In the genomic region with DNA sequence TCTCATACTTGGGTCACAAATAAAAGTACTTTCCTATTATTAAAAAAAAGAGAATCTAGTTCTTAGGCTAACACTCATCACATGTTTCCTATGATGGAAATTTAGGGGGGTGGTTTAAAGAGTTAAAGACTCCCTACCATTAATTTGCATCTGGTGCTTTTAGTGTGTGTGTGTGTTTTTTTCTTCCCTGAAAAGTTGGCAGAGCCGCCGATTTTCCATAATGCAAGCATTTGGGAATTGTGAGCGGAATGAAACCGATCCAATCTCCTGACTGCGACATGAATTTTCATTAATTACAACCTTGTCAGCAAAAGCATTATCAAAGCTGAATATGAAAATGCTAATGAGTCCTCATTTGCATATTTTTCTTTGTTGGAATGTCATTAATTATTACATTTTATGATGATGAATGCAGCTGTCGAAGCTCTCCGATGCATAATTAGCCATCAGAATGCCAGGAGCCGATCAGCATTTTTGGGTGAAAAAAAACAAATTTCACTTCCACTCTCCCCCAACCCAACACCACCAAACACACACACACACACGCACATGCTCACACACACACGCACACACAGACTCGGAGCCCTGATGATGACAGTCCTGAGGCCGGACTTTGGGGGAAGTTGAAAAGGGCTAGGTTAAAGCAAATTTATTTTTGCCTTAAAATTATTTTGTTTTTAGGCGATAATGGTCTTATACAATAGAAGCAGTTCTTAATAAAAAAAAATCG, we compare ENCODE assay signal across 11 cellular contexts.
DNase-seq lines count a peak whose midpoint lies in the region; ATAC-seq and TF ChIP-seq lines count a peak whose summit lies in the region.
"Had no signal": no experiment of that assay in that cellular context is flagged by ENCODE, and none has a peak within 500 bp of the region (broad histone marks: within the 10 kb centered on the region; RNA-seq: fewer than 3 reads in every experiment).

No MANE protein-coding gene starts in this region.

- H3K4me3 ChIP-seq in breast epithelium, result peak overlapping the region; percentile 34 to 59 (median 39)
- peak overlapping the region; percentile 34 to 76 (median 59) for H3K4me3 ChIP-seq in dorsolateral prefrontal cortex
- H3K4me3 ChIP-seq in mesodermal cell (ENCODE audit: extremely low read depth, insufficient read depth, low read length, poor library complexity, severe bottlenecking), result no peak overlapping the region
- H3K4me3 ChIP-seq in vagina, result peak overlapping the region; percentile 29 to 38
- H3K4me3 ChIP-seq: A549 had no signal

- H3K36me3 ChIP-seq in breast epithelium (no peaks in the 10 kb centered on the region), mesodermal cell (ENCODE audit: control insufficient read depth, insufficient read depth, low read length) (no peaks in the 10 kb centered on the region), vagina (no peaks in the 10 kb centered on the region)

- no peak for ATAC-seq in T-cell (replicated peaks in 1 of 4)
- ATAC-seq: A549; activated CD8-positive, alpha-beta T cell treated with anti-CD3 and anti-CD28 coated beads for 36 hours had no signal

- H3K4me1 Mint-ChIP-seq in MCF 10A (ENCODE audit: insufficient read depth, unreplicated experiment), result no peaks in the 10 kb centered on the region
- H3K4me1 Mint-ChIP-seq in T-cell, result peaks cover 5 to 14% (median 8%) of the 10 kb centered on the region in 3 donors

- H3K4me3 Mint-ChIP-seq in MCF 10A (ENCODE audit: unreplicated experiment) (no peak overlapping the region), T-cell (no peak overlapping the region)
- H3K4me3 Mint-ChIP-seq: activated CD8-positive, alpha-beta T cell treated with anti-CD3 and anti-CD28 coated beads for 36 hours had no signal

- TF ChIP-seq CTCF in breast epithelium (IDR thresholded peaks at IDR 0.05) (no peak), MCF 10A (IDR thresholded peaks at IDR 0.05; ENCODE audit: unreplicated experiment) (no peak), dorsolateral prefrontal cortex (IDR thresholded peaks at IDR 0.05 in 54 of 56, conservative IDR thresholded peaks at IDR 0.05 in 2 of 56; ENCODE audit: low read depth in 1 of 56, partially characterized antibody in 56 of 56) (no peak), vagina (IDR thresholded peaks at IDR 0.05) (no peak)

- H3K27me3 Mint-ChIP-seq in MCF 10A (ENCODE audit: insufficient read depth, unreplicated experiment), result no peaks in the 10 kb centered on the region
- H3K27me3 Mint-ChIP-seq in T-cell, result peaks cover 1 to 6% of the 10 kb centered on the region in 2 donors

- 80 to 100% methylated on average over 1 to 4 of the region's 14 CpGs for WGBS in mesodermal cell (ENCODE audit: insufficient coverage in 2 of 2), 2 experiments

- CTCF ChIA-PET in MCF 10A (lab: Yijun Ruan, JAX), result interaction anchor here (0.7 to 1.2 kb wide), 2 partner anchors 7 to 430 kb away, joined by 4 to 7 read pairs; no protein-coding TSS in a partner anchor
- CTCF ChIA-PET in T-cell (lab: Charles Lee), result no interaction called here

- H3K27ac Mint-ChIP-seq in MCF 10A (ENCODE audit: low read depth, unreplicated experiment) (no peak overlapping the region), T-cell (no peak overlapping the region)
- H3K27ac Mint-ChIP-seq: activated CD8-positive, alpha-beta T cell treated with anti-CD3 and anti-CD28 coated beads for 36 hours had no signal

- POLR2A ChIA-PET in MCF 10A (lab: Yijun Ruan, JAX) (interaction anchor here (0.7 kb wide), 1 partner anchor 158 kb away, joined by 3 read pairs; no protein-coding TSS in a partner anchor), T-cell (lab: Charles Lee) (interaction anchor here in 1 of 2 donors (0.6 kb wide), 1 partner anchor 126 kb away, joined by 4 read pairs; no protein-coding TSS in a partner anchor)

- H3K4me1 ChIP-seq in breast epithelium (no peaks in the 10 kb centered on the region), mesodermal cell (ENCODE audit: control insufficient read depth, insufficient read depth, low read length, poor library complexity, severe bottlenecking) (peaks cover 46% of the 10 kb centered on the region), vagina (peaks cover 31% of the 10 kb centered on the region)
- H3K4me1 ChIP-seq: A549 had no signal

- H3K9me3 ChIP-seq in breast epithelium (no peaks in the 10 kb centered on the region), mesodermal cell (ENCODE audit: control insufficient read depth, low read length) (no peaks in the 10 kb centered on the region), vagina (no peaks in the 10 kb centered on the region)
- H3K9me3 ChIP-seq: A549 had no signal

- DNase-seq in breast epithelium (ENCODE audit: low spot score in 2 of 2) (no peak), MCF 10A (ENCODE audit: unreplicated experiment) (no peak), dorsolateral prefrontal cortex (peak in 2 of 10 donors; percentile 39 to 52), vagina (ENCODE audit: extremely low spot score in 2 of 2) (no peak), T-cell (no peak), NCI-H1436 treated with DMSO at 0.1 percent for 48 hours (lab: John Stamatoyannopoulos, UW) (no peak), ureter (ENCODE audit: low spot score) (no peak)
- DNase-seq: activated CD8-positive, alpha-beta T cell treated with anti-CD3 and anti-CD28 coated beads for 36 hours; MM.1S had no signal

- H3K9me3 Mint-ChIP-seq in MCF 10A (ENCODE audit: unreplicated experiment), result no peaks in the 10 kb centered on the region
- no peaks in the 10 kb centered on the region for H3K9me3 Mint-ChIP-seq in T-cell
- H3K9me3 Mint-ChIP-seq: activated CD8-positive, alpha-beta T cell treated with anti-CD3 and anti-CD28 coated beads for 36 hours had no signal

- TF ChIP-seq POLR2A in breast epithelium (IDR thresholded peaks at IDR 0.05) (no peak), vagina (IDR thresholded peaks at IDR 0.05) (no peak)

- H3K36me3 Mint-ChIP-seq in MCF 10A (ENCODE audit: insufficient read depth, unreplicated experiment) (no peaks in the 10 kb centered on the region), T-cell (no peaks in the 10 kb centered on the region)

- H3K27me3 ChIP-seq in breast epithelium (no peaks in the 10 kb centered on the region), dorsolateral prefrontal cortex (no peaks in the 10 kb centered on the region), vagina (no peaks in the 10 kb centered on the region)

- BruUV-seq in MCF 10A (replicated peaks; lab: Mats Ljungman, UMichigan), result no TSS peak

- H3K27ac ChIP-seq in breast epithelium (peak overlapping the region; percentile 82 to 86), dorsolateral prefrontal cortex (peak overlapping the region; percentile 68 to 99 (median 93)), mesodermal cell (ENCODE audit: low read depth, low read length, severe bottlenecking) (peak overlapping the region; percentile 24), vagina (peak overlapping the region; percentile 85)
- H3K27ac ChIP-seq: A549 had no signal

- intact Hi-C loops in breast epithelium (cut with DNase I; ENCODE audit: low total_unique reads) (no loop called here), MCF 10A (cut with micrococcal nuclease) (no loop called here), dorsolateral prefrontal cortex (cut with DNase I) (loop anchor here (1.0 to 5.0 kb wide), 3 partner anchors 35 to 360 kb away; no protein-coding TSS in a partner anchor), vagina (cut with DNase I) (loop anchor here (2.0 kb wide), 1 partner anchor 164 kb away; no protein-coding TSS in a partner anchor)

Comparison
In these comparisons a context has a peak if more than half of its experiments do, and no peak if none do; other contexts are left out.
1. H3K27ac ChIP-seq: peak in every context shown above with its lines; median percentile 93 in dorsolateral prefrontal cortex; 85 in vagina; 84 in breast epithelium; 24 in mesodermal cell.
2. intact Hi-C loops: an anchor here in dorsolateral prefrontal cortex (1.0 to 5.0 kb wide) and vagina (2.0 kb wide); none called in breast epithelium and MCF 10A.